ENCODE assay signal across 9 cellular contexts in the genomic region with DNA sequence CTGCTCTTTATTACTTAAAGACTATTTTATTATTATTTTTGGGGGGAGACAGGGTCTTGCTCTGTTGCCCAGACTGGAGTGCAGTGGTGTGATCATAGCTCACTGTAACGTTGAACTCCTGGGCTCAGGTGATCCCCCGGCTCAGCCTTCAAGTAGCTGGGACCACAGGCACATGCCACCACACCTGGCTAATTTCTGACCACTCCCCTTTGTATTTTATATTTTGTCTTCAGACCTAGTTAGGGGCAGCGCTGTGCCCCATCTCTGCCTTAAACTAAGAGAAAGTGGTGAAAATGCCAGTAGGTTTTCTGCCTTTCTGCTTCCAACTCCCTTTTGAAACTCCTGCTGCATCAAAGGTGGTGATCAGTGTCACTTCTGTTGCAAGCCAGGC.
DNase-seq lines count a peak whose midpoint lies in the region; ATAC-seq and TF ChIP-seq lines count a peak whose summit lies in the region.
"Had no signal": no experiment of that assay in that cellular context is flagged by ENCODE, and none has a peak within 500 bp of the region (broad histone marks: within the 10 kb centered on the region; RNA-seq: fewer than 3 reads in every experiment).

No MANE protein-coding gene starts in this region.

- intact Hi-C loops in heart right ventricle (cut with DNase I): loop anchor here in 7 of 10 donors (1.0 to 10.0 kb wide), 9 partner anchors 889 to 1180 kb away; no protein-coding TSS in a partner anchor
- intact Hi-C loops in Right ventricle myocardium superior (cut with DNase I): loop anchor here (5.0 to 10.0 kb wide), 2 partner anchors 886 to 1178 kb away; a partner anchor contains a TSS
- intact Hi-C loops in adrenal gland (cut with DNase I): loop anchor here in 1 of 2 donors (10.0 kb wide), 1 partner anchor 1176 kb away; no protein-coding TSS in a partner anchor
- intact Hi-C loops in vagina (cut with DNase I): no loop called here

- H3K4me3 ChIP-seq in heart right ventricle (no peak overlapping the region), adrenal gland (no peak overlapping the region), mucosa of stomach (ENCODE audit: low read length) (no peak overlapping the region), vagina (no peak overlapping the region)

- no peak for TF ChIP-seq POLR2A in adrenal gland (IDR thresholded peaks at IDR 0.05)
- TF ChIP-seq POLR2A in vagina (IDR thresholded peaks at IDR 0.05): no peak
- TF ChIP-seq POLR2A in erythroblast (IDR thresholded peaks at IDR 0.05; ENCODE audit: low read length): no peak

- H3K27me3 ChIP-seq in heart right ventricle (no peaks in the 10 kb centered on the region), adrenal gland (no peaks in the 10 kb centered on the region), mucosa of stomach (ENCODE audit: control insufficient read depth, insufficient read depth, low read length) (no peaks in the 10 kb centered on the region), vagina (no peaks in the 10 kb centered on the region)

- TF ChIP-seq CTCF in heart right ventricle (IDR thresholded peaks at IDR 0.05): no peak
- no peak for TF ChIP-seq CTCF in adrenal gland (IDR thresholded peaks at IDR 0.05)
- no peak for TF ChIP-seq CTCF in vagina (IDR thresholded peaks at IDR 0.05)

- no peak for ATAC-seq in heart right ventricle
- ATAC-seq in Right ventricle myocardium superior (ENCODE audit: poor library complexity): no peak

- H3K9ac ChIP-seq in mucosa of stomach (ENCODE audit: low read length): peak overlapping the region; percentile 57

- H3K9me3 ChIP-seq in heart right ventricle: no peaks in the 10 kb centered on the region
- no peaks in the 10 kb centered on the region for H3K9me3 ChIP-seq in adrenal gland (replicated peaks in 1 of 3)
- no peaks in the 10 kb centered on the region for H3K9me3 ChIP-seq in mucosa of stomach (ENCODE audit: control insufficient read depth, low read length)
- H3K9me3 ChIP-seq in vagina: no peaks in the 10 kb centered on the region

- DNase-seq in heart right ventricle (no peak), Right ventricle myocardium superior (no peak), adrenal gland (no peak), vagina (ENCODE audit: extremely low spot score in 2 of 2) (no peak), T1000 (lab: John Stamatoyannopoulos, UW) (no peak), HuH-7.5 (ENCODE audit: low spot score) (no peak), erythroblast (lab: John Stamatoyannopoulos, UW) (no peak)
- DNase-seq: activated CD4-positive, CD25-positive, alpha-beta regulatory T cell treated with anti-CD3 and anti-CD28 coated beads, Interleukin-2, amount 50 U/mL, for 72 hours had no signal

- H3K36me3 ChIP-seq in heart right ventricle: peaks cover 0 to 36% (median 8%) of the 10 kb centered on the region in 9 donors
- peaks cover 0 to 22% of the 10 kb centered on the region in 2 donors for H3K36me3 ChIP-seq in adrenal gland (replicated peaks in 1 of 2)
- no peaks in the 10 kb centered on the region for H3K36me3 ChIP-seq in mucosa of stomach (ENCODE audit: control insufficient read depth, insufficient read depth, low read length)
- H3K36me3 ChIP-seq in vagina: peaks cover 0 to 14% of the 10 kb centered on the region in 2 donors

- WGBS in heart right ventricle, 2 donors: 93 to 95% methylated on average over 3 of the region's 3 CpGs
- WGBS in adrenal gland, 4 donors: 74 to 85% (median 81%) methylated on average over 3 of the region's 3 CpGs

- peak overlapping the region in 7 of 10 donors; percentile 70 to 90 (median 77) for H3K27ac ChIP-seq in heart right ventricle
- H3K27ac ChIP-seq in adrenal gland: peak overlapping the region in 4 of 5 donors; percentile 67 to 90 (median 73)
- H3K27ac ChIP-seq in vagina: peak overlapping the region; percentile 57

- H3K4me1 ChIP-seq in heart right ventricle (peaks cover 8 to 51% (median 36%) of the 10 kb centered on the region in 9 donors), adrenal gland (replicated peaks in 1 of 2) (peaks cover 21 to 29% of the 10 kb centered on the region in 2 donors), mucosa of stomach (ENCODE audit: control insufficient read depth, insufficient read depth, low read length) (peaks cover 20% of the 10 kb centered on the region), vagina (peaks cover 22% of the 10 kb centered on the region)
